Comparison of ENCODE assay signal across 11 cellular contexts in genomic region chr10:7541137-7542087, GRCh38.
DNase-seq lines count a peak whose midpoint lies in the region; ATAC-seq and TF ChIP-seq lines count a peak whose summit lies in the region.
"Had no signal": no experiment of that assay in that cellular context is flagged by ENCODE, and none has a peak within 500 bp of the region (broad histone marks: within the 10 kb centered on the region; RNA-seq: fewer than 3 reads in every experiment).

No MANE protein-coding gene starts in this region.

- TSS peak; percentile 96 for BruUV-seq in Caco-2 (replicated peaks; lab: Mats Ljungman, UMichigan)

- CTCF ChIA-PET in Caco-2 (lab: Charles Lee) = interaction anchor here (0.5 to 2.6 kb wide), 4 partner anchors 16 to 513 kb away, joined by 3 to 11 read pairs (median 7); partner anchors contain the start of gene GATA3

- peaks cover 18% of the 10 kb centered on the region for H3K9me3 Mint-ChIP-seq in Caco-2 (ENCODE audit: unreplicated experiment)
- peaks cover 11% of the 10 kb centered on the region for H3K9me3 Mint-ChIP-seq in progenitor cell of endocrine pancreas (ENCODE audit: low read depth)

- H3K27me3 Mint-ChIP-seq in Caco-2 (ENCODE audit: insufficient read depth, unreplicated experiment) = no peaks in the 10 kb centered on the region
- no peaks in the 10 kb centered on the region for H3K27me3 Mint-ChIP-seq in progenitor cell of endocrine pancreas
- H3K27me3 Mint-ChIP-seq: activated T-helper 17 cell treated with anti-CD3 and anti-CD28 coated beads, Interleukin-2, amount 50 U/mL, for 72 hours had no signal

- POLR2A ChIA-PET in Caco-2 (lab: Charles Lee) = interaction anchor here (0.6 to 1.1 kb wide), 2 partner anchors 277 to 316 kb away, joined by 5 to 8 read pairs; partner anchors contain the start of gene TAF3

- TF ChIP-seq CTCF in Caco-2 (IDR thresholded peaks at IDR 0.05; ENCODE audit: insufficient read depth in 1 of 2, low read depth in 1 of 2, low read length in 1 of 2, severe bottlenecking in 1 of 2, unreplicated experiment in 1 of 2) (peak; percentile 41 to 59), body of pancreas (IDR thresholded peaks at IDR 0.05) (peak in 3 of 7 experiments; percentile 19 to 40 (median 32)), progenitor cell of endocrine pancreas (IDR thresholded peaks at IDR 0.05; ENCODE audit: unreplicated experiment) (peak; percentile 46)

- DNase-seq in Caco-2 = peak; percentile 92 to 95
- peak; percentile 52 to 77 (median 57) for DNase-seq in body of pancreas
- peak; percentile 25 for DNase-seq in progenitor cell of endocrine pancreas (ENCODE audit: low spot score, unreplicated experiment)
- DNase-seq in cerebellar nuclear complex (lab: John Stamatoyannopoulos, UW) = no peak
- DNase-seq in NOMO-1 treated with dmso at 0.1 percent for 144 hours (lab: John Stamatoyannopoulos, UW; ENCODE audit: unreplicated experiment) = no peak
- DNase-seq: stimulated activated CD4-positive, alpha-beta T cell treated with anti-CD3 and anti-CD28 coated beads, Interleukin-1b, Interleukin-23, amount 100 ng/mL, for 48 hours had no signal

- H3K4me1 Mint-ChIP-seq in Caco-2 (ENCODE audit: low read depth, unreplicated experiment) (peaks cover 30% of the 10 kb centered on the region), progenitor cell of endocrine pancreas (ENCODE audit: low read depth) (peaks cover 34% of the 10 kb centered on the region)

- intact Hi-C loops in Caco-2 (cut with micrococcal nuclease; ENCODE audit: unreplicated experiment) = loop anchor here (1.0 to 5.0 kb wide), 8 partner anchors 8 to 826 kb away; no protein-coding TSS in a partner anchor
- intact Hi-C loops in body of pancreas (cut with DNase I) = no loop called here

- ATAC-seq in body of pancreas (peak; percentile 83), HG03039 (IDR thresholded peaks at IDR 0.05; ENCODE audit: unreplicated experiment) (no peak), HG02610 (IDR thresholded peaks at IDR 0.05; ENCODE audit: unreplicated experiment) (no peak)
- ATAC-seq: activated T-helper 17 cell treated with anti-CD3 and anti-CD28 coated beads, Interleukin-2, amount 50 U/mL, for 72 hours had no signal

- peaks cover 41% of the 10 kb centered on the region for H3K4me1 ChIP-seq in Caco-2
- H3K4me1 ChIP-seq in body of pancreas = peaks cover 22% of the 10 kb centered on the region
- peaks cover 23% of the 10 kb centered on the region; the same call in 1 of the 2 replicates for H3K4me1 ChIP-seq in iPS-20b (ENCODE audit: insufficient read depth, low read length)

- H3K36me3 Mint-ChIP-seq in Caco-2 (ENCODE audit: insufficient read depth, unreplicated experiment) (peaks cover 9% of the 10 kb centered on the region), progenitor cell of endocrine pancreas (ENCODE audit: insufficient read depth) (no peaks in the 10 kb centered on the region)

- no peaks in the 10 kb centered on the region for H3K36me3 ChIP-seq in Caco-2 (ENCODE audit: control insufficient read depth, insufficient read depth, low read length)
- H3K36me3 ChIP-seq in body of pancreas (replicated peaks in 1 of 2; ENCODE audit: insufficient read depth in 1 of 2, low read depth in 2 of 2) = no peaks in the 10 kb centered on the region
- no peaks in the 10 kb centered on the region for H3K36me3 ChIP-seq in iPS-20b (ENCODE audit: insufficient read depth, low read depth, low read length)

- H3K4me3 ChIP-seq in Caco-2 (ENCODE audit: low read depth, low read length) (no peak overlapping the region), body of pancreas (no peak overlapping the region), iPS-20b (ENCODE audit: low read length) (peak overlapping the region; percentile 39; the same call in 1 of the 2 replicates)

- H3K9me3 ChIP-seq in Caco-2 = no peaks in the 10 kb centered on the region
- H3K9me3 ChIP-seq in body of pancreas = no peaks in the 10 kb centered on the region
- no peaks in the 10 kb centered on the region for H3K9me3 ChIP-seq in iPS-20b (ENCODE audit: insufficient read depth, low read depth, low read length)

- H3K9ac ChIP-seq in iPS-20b (ENCODE audit: low read depth, low read length) = peak overlapping the region; percentile 40; the same call in 1 of the 2 replicates

- H3K4me3 Mint-ChIP-seq in Caco-2 (ENCODE audit: unreplicated experiment) = peak overlapping the region; percentile 56
- H3K4me3 Mint-ChIP-seq in progenitor cell of endocrine pancreas (ENCODE audit: low read depth) = peak overlapping the region; percentile 25
- H3K4me3 Mint-ChIP-seq: activated T-helper 17 cell treated with anti-CD3 and anti-CD28 coated beads, Interleukin-2, amount 50 U/mL, for 72 hours; memory B cell had no signal

- H3K27me3 ChIP-seq in Caco-2 (replicated peaks; ENCODE audit: control insufficient read depth, insufficient read depth, low read length) = no peaks in the 10 kb centered on the region
- no peaks in the 10 kb centered on the region for H3K27me3 ChIP-seq in body of pancreas
- H3K27me3 ChIP-seq in iPS-20b (ENCODE audit: insufficient read depth, low read length) = no peaks in the 10 kb centered on the region

- H3K27ac ChIP-seq in body of pancreas (peak overlapping the region; percentile 22 to 80 (median 52)), iPS-20b (ENCODE audit: low read length) (no peak overlapping the region)

- TF ChIP-seq POLR2A in body of pancreas (IDR thresholded peaks at IDR 0.05) = no peak

- H3K27ac Mint-ChIP-seq in Caco-2 (ENCODE audit: unreplicated experiment) (peak overlapping the region; percentile 98), progenitor cell of endocrine pancreas (peak overlapping the region; percentile 89)
- H3K27ac Mint-ChIP-seq: activated T-helper 17 cell treated with anti-CD3 and anti-CD28 coated beads, Interleukin-2, amount 50 U/mL, for 72 hours; memory B cell had no signal

- WGBS in body of pancreas, 2 donors = 54 to 56% methylated on average over 22 of the region's 22 CpGs

Comparison
In these comparisons a context has a peak if more than half of its experiments do, and no peak if none do; other contexts are left out.
1. DNase-seq: peak in Caco-2 (2 of 2), body of pancreas (4 of 4) and progenitor cell of endocrine pancreas (single experiment); none in cerebellar nuclear complex (0 of 2) and NOMO-1 treated with dmso at 0.1 percent for 144 hours (single experiment).